8 cellular contexts compared by ENCODE assay signal in genomic region chr3:13479582-13480339, GRCh38. TPM values are rescaled to one million over a fixed set of nuclear protein-coding genes. Genes with fewer than 3 reads are reported as not detected.
A peak's percentile ranks its signal among the peaks of the same experiment; 100 is the strongest.
DNase-seq lines count a peak whose midpoint lies in the region; ATAC-seq lines count a peak whose summit lies in the region.

HDAC11 (plus strand) TSS chr3:13480306; CDS start chr3:13480348, 42 bp downstream.

- H3K4me2 ChIP-seq in GM23248 (ENCODE audit: unreplicated experiment): peak within 1 kb of the TSS; percentile 86

- DNase-seq in Daoy (ENCODE audit: low read depth) (peak; percentile 96), GM23248 (peak; percentile 99), Kasumi-1 (lab: John Stamatoyannopoulos, UW) (peak; percentile 90 to 94), RPMI7951 (ENCODE audit: low read depth) (peak; percentile 96), fibroblast of peridontal ligament (ENCODE audit: extremely low read depth) (peak; percentile 94)
- DNase-seq in activated T-helper 2 cell treated with anti-CD3 and anti-CD28 coated beads, Interferon-gamma antibody, Interleukin-2, Interleukin-4, amounts not matched to agents 10 μg/mL and 5 μg/mL and 100 μg/mL, durations not matched to agents 14 hours and 24 hours and 36 hours (ENCODE audit: low spot score): peak; percentile 97
- DNase-seq in natural killer cell treated with Interleukin-12 subunit alpha and Interleukin-12 subunit beta and Interleukin-15 and Interleukin-18, amount 100 ng/mL, for 72 hours (ENCODE audit: low spot score): peak; percentile 99
- DNase-seq in stimulated activated naive CD4-positive, alpha-beta T cell treated with Interleukin-2 at 50 U/mL for 16 hours (lab: John Stamatoyannopoulos, UW): peak; percentile 97

- no peaks in the 10 kb centered on the region for H3K9me3 ChIP-seq in GM23248 (ENCODE audit: low read depth)

- in situ Hi-C loops in GM23248 (cut with MboI): loop anchor here (25.0 kb wide), 1 partner anchor 408 kb away; the partner anchor contains the start of gene WNT7A

- peaks cover 3% of the 10 kb centered on the region; the same call in 1 of the 2 replicates for H3K4me1 ChIP-seq in GM23248 (ENCODE audit: insufficient read depth)

- peak within 1 kb of the TSS; percentile 86 for H3K4me3 Mint-ChIP-seq in activated T-helper 2 cell treated with anti-CD3 and anti-CD28 coated beads, Interferon-gamma antibody, Interleukin-2, Interleukin-4, amounts not matched to agents 10 μg/mL and 5 μg/mL and 100 μg/mL, durations not matched to agents 14 hours and 24 hours and 36 hours (ENCODE audit: low read depth)
- H3K4me3 Mint-ChIP-seq in natural killer cell treated with Interleukin-12 subunit alpha and Interleukin-12 subunit beta and Interleukin-15 and Interleukin-18, amount 100 ng/mL, for 72 hours: peak within 1 kb of the TSS; percentile 77

- no peaks in the 10 kb centered on the region for H3K9me3 Mint-ChIP-seq in activated T-helper 2 cell treated with anti-CD3 and anti-CD28 coated beads, Interferon-gamma antibody, Interleukin-2, Interleukin-4, amounts not matched to agents 10 μg/mL and 5 μg/mL and 100 μg/mL, durations not matched to agents 14 hours and 24 hours and 36 hours
- H3K9me3 Mint-ChIP-seq in natural killer cell treated with Interleukin-12 subunit alpha and Interleukin-12 subunit beta and Interleukin-15 and Interleukin-18, amount 100 ng/mL, for 72 hours: no peaks in the 10 kb centered on the region

- H3K9ac ChIP-seq in GM23248: peak within 1 kb of the TSS; percentile 90

- H3K4me1 Mint-ChIP-seq in activated T-helper 2 cell treated with anti-CD3 and anti-CD28 coated beads, Interferon-gamma antibody, Interleukin-2, Interleukin-4, amounts not matched to agents 10 μg/mL and 5 μg/mL and 100 μg/mL, durations not matched to agents 14 hours and 24 hours and 36 hours (ENCODE audit: low read depth): peaks cover 2% of the 10 kb centered on the region
- peaks cover under 1 to 6% of the 10 kb centered on the region in 2 donors for H3K4me1 Mint-ChIP-seq in natural killer cell treated with Interleukin-12 subunit alpha and Interleukin-12 subunit beta and Interleukin-15 and Interleukin-18, amount 100 ng/mL, for 72 hours (ENCODE audit: low read depth in 2 of 2)

- H3F3A ChIP-seq in GM23248 (ENCODE audit: insufficient read depth): 0 out of 2 replicates have a peak, but pooled peaks cover 4% of the 10 kb centered on the region

- no peaks in the 10 kb centered on the region for H3K79me2 ChIP-seq in GM23248 (ENCODE audit: insufficient read depth)

- peak within 1 kb of the TSS; percentile 59 for H3K27ac ChIP-seq in GM23248

- WGBS in GM23248 (ENCODE audit: low coverage in 1 of 2, low lambda C conversion rate in 2 of 2, missing lambda C conversion rate in 2 of 2), 2 experiments: 2% methylated on average over 50 to 55 of the region's 67 CpGs

- H3K27ac Mint-ChIP-seq in activated T-helper 2 cell treated with anti-CD3 and anti-CD28 coated beads, Interferon-gamma antibody, Interleukin-2, Interleukin-4, amounts not matched to agents 10 μg/mL and 5 μg/mL and 100 μg/mL, durations not matched to agents 14 hours and 24 hours and 36 hours: peak within 1 kb of the TSS; percentile 79
- peak within 1 kb of the TSS; percentile 66 to 84 for H3K27ac Mint-ChIP-seq in natural killer cell treated with Interleukin-12 subunit alpha and Interleukin-12 subunit beta and Interleukin-15 and Interleukin-18, amount 100 ng/mL, for 72 hours

- H2AFZ ChIP-seq in GM23248: peak within 1 kb of the TSS; percentile 89

- no peaks in the 10 kb centered on the region for H4K20me1 ChIP-seq in GM23248 (ENCODE audit: insufficient read depth)

- H3K36me3 Mint-ChIP-seq in activated T-helper 2 cell treated with anti-CD3 and anti-CD28 coated beads, Interferon-gamma antibody, Interleukin-2, Interleukin-4, amounts not matched to agents 10 μg/mL and 5 μg/mL and 100 μg/mL, durations not matched to agents 14 hours and 24 hours and 36 hours (ENCODE audit: low read depth): no peaks in the 10 kb centered on the region
- H3K36me3 Mint-ChIP-seq in natural killer cell treated with Interleukin-12 subunit alpha and Interleukin-12 subunit beta and Interleukin-15 and Interleukin-18, amount 100 ng/mL, for 72 hours: no peaks in the 10 kb centered on the region

- H3K4me3 ChIP-seq in GM23248: peak within 1 kb of the TSS; percentile 78

- ATAC-seq in natural killer cell treated with Interleukin-12 subunit alpha and Interleukin-12 subunit beta and Interleukin-15 and Interleukin-18, amount 100 ng/mL, for 72 hours: peak; percentile 98 to 99

- intact Hi-C loops in activated T-helper 2 cell treated with anti-CD3 and anti-CD28 coated beads, Interferon-gamma antibody, Interleukin-2, Interleukin-4, amounts not matched to agents 10 μg/mL and 5 μg/mL and 100 μg/mL, durations not matched to agents 14 hours and 24 hours and 36 hours (cut with micrococcal nuclease): loop anchor here (1.0 to 10.0 kb wide), 4 partner anchors 28 to 699 kb away; partner anchors contain the start of genes LSM3 and XPC

- peaks cover 3% of the 10 kb centered on the region for H3K27me3 Mint-ChIP-seq in activated T-helper 2 cell treated with anti-CD3 and anti-CD28 coated beads, Interferon-gamma antibody, Interleukin-2, Interleukin-4, amounts not matched to agents 10 μg/mL and 5 μg/mL and 100 μg/mL, durations not matched to agents 14 hours and 24 hours and 36 hours (ENCODE audit: low read depth)
- H3K27me3 Mint-ChIP-seq in natural killer cell treated with Interleukin-12 subunit alpha and Interleukin-12 subunit beta and Interleukin-15 and Interleukin-18, amount 100 ng/mL, for 72 hours: no peaks in the 10 kb centered on the region

- H3K9me2 ChIP-seq in GM23248 (ENCODE audit: insufficient read depth): no peaks in the 10 kb centered on the region

- no peaks in the 10 kb centered on the region for H3K27me3 ChIP-seq in GM23248 (replicated peaks; ENCODE audit: insufficient read depth)

- no peaks in the 10 kb centered on the region for H3K36me3 ChIP-seq in GM23248 (ENCODE audit: low read depth)

RNA-seq across cellular contexts. Expression of gene HDAC11, which starts in this region (rescaled TPM):
- total RNA-seq in Daoy (2014; rRNA removed; shearing (Covaris generic)): 1.9 and 7.1 TPM in 2 replicates
- 8.7 and 12.2 TPM in 2 replicates for total RNA-seq in GM23248 (2014; rRNA removed; shearing (Covaris generic))
- polyA plus RNA-seq in GM23248 (2016; fragmentation: Nextera tagmentation; extraction: Ambion mirVana): 11.7 and 12.1 TPM in 2 replicates
- 9.4 and 16.0 TPM in 2 replicates for total RNA-seq in RPMI7951 (2014; rRNA removed; shearing (Covaris generic))
- total RNA-seq in activated T-helper 2 cell treated with anti-CD3 and anti-CD28 coated beads, Interferon-gamma antibody, Interleukin-2, Interleukin-4, amounts not matched to agents 10 μg/mL and 5 μg/mL and 100 μg/mL, durations not matched to agents 14 hours and 24 hours and 36 hours: 1.7 and 2.6 TPM in 2 replicates
- total RNA-seq in natural killer cell treated with Interleukin-12 subunit alpha and Interleukin-12 subunit beta and Interleukin-15 and Interleukin-18, amount 100 ng/mL, for 72 hours: 1 to 10 TPM; 1.8 to 3.5 TPM

Comparison
In these comparisons a context has a peak if more than half of its experiments do, and no peak if none do; other contexts are left out.
1. Peak in every context shown above with its lines: DNase-seq, ATAC-seq, H3K4me3 ChIP-seq and H3K27ac ChIP-seq.